ENCODE assay signal across 1 cellular context in the genomic region with DNA sequence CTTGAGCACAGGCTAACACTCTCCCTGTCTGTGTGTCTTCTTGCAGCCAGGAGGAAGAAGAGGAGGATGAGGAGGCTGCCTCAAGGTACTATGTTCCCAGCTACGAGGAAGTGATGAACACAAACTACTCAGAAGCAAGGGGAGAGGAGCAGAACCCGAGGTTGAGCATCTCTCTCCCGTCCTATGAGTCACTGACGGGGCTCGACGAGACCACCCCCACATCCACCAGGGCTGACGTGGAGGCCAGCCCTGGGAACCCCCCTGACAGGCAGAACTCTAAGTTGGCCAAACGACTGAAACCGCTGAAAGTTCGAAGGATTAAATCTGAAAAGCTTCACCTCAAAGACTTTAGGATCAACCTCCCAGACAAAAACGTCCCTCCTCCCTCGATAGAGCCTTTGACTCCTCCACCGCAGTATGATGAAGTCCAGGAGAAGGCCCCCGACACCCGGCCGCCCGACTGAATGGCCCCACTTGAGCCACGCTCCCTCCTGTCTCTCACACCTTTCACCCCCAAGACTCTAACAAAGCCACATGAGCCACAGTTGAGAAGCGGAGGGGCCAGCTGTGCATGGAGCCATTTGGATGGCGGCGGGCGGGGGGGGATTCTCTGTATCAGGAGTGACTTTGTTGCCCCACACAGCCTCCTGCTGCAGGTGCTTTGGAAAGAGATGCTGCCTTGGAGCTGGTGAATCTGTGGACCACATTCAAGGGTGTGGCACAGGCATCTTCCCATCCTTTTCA.
TF ChIP-seq lines count a peak whose summit lies in the region.

No MANE protein-coding gene starts in this region.

TF ChIP-seq in HepG2, 621 proteins besides CTCF, POLR2A, EP300 and RAD21:
- TF ChIP-seq SALL1 (CRISPR knock-in tag; IDR thresholded peaks at IDR 0.05) (no peak), ZNF660 (CRISPR knock-in tag; IDR thresholded peaks at IDR 0.05; ENCODE audit: borderline replicate concordance, low read depth) (no peak), NFE2L1 (CRISPR knock-in tag; IDR thresholded peaks at IDR 0.05; ENCODE audit: borderline replicate concordance) (no peak), DNMT3B (CRISPR knock-in tag; conservative IDR thresholded peaks at IDR 0.05) (no peak), CEBPG (CRISPR knock-in tag; IDR thresholded peaks at IDR 0.05) (no peak), ZBTB21 (CRISPR knock-in tag; IDR thresholded peaks at IDR 0.05) (no peak), ZNF354B (CRISPR knock-in tag; IDR thresholded peaks at IDR 0.05) (no peak), ZNF616 (CRISPR knock-in tag; IDR thresholded peaks at IDR 0.05; ENCODE audit: low read depth) (no peak), RNF2 (conservative IDR thresholded peaks at IDR 0.05; ENCODE audit: low read depth) (no peak), KAT8 (CRISPR knock-in tag; IDR thresholded peaks at IDR 0.05) (no peak)
- TF ChIP-seq, protein P1, sequence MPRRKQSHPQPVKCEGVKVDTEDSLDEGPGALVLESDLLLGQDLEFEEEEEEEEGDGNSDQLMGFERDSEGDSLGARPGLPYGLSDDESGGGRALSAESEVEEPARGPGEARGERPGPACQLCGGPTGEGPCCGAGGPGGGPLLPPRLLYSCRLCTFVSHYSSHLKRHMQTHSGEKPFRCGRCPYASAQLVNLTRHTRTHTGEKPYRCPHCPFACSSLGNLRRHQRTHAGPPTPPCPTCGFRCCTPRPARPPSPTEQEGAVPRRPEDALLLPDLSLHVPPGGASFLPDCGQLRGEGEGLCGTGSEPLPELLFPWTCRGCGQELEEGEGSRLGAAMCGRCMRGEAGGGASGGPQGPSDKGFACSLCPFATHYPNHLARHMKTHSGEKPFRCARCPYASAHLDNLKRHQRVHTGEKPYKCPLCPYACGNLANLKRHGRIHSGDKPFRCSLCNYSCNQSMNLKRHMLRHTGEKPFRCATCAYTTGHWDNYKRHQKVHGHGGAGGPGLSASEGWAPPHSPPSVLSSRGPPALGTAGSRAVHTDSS (CRISPR knock-in tag; conservative IDR thresholded peaks at IDR 0.05), result no peak
- TF ChIP-seq, protein P2, sequence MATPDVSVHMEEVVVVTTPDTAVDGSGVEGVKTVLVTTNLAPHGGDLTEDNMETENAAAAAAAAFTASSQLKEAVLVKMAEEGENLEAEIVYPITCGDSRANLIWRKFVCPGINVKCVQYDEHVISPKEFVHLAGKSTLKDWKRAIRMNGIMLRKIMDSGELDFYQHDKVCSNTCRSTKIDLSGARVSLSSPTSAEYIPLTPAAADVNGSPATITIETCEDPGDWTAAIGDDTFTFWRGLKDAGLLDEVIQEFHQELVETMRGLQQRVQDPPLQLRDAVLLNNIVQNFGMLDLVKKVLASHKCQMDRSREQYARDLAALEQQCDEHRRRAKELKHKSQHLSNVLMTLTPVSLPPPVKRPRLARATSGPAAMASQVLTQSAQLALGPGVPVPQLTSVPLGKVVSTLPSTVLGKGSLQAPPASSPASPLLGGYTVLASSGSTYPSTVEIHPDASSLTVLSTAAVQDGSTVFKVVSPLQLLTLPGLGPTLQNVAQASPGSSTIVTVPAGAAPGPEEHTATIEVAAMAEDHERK (CRISPR knock-in tag; IDR thresholded peaks at IDR 0.05; ENCODE audit: low read depth), result no peak
